ENCODE assay signal across 8 cellular contexts in genomic region chr17:42111901-42112551, GRCh38. TPM values are rescaled to one million over a fixed set of nuclear protein-coding genes. Genes with fewer than 3 reads are reported as not detected.
A peak's percentile ranks its signal among the peaks of the same experiment; 100 is the strongest.
DNase-seq lines count a peak whose midpoint lies in the region; ATAC-seq and TF ChIP-seq lines count a peak whose summit lies in the region.

No MANE protein-coding gene starts in this region.

- DNase-seq in Calu3, result peak; percentile 54
- DNase-seq in HFFc6, result peak; percentile 42
- peak; percentile 45 for DNase-seq in activated CD4-positive, CD25-positive, alpha-beta regulatory T cell treated with anti-CD3 and anti-CD28 coated beads, Interleukin-2, amount 50 U/mL, for 72 hours
- peak; percentile 55 for DNase-seq in fibroblast of peridontal ligament (ENCODE audit: extremely low read depth)
- peak; percentile 28 for DNase-seq in prostate gland (ENCODE audit: low spot score)
- no peak for DNase-seq in nephron progenitor cell
- no peak for DNase-seq in endothelial cell (ENCODE audit: low spot score)

- under 1% methylated on average over 11 of the region's 11 CpGs for WGBS in prostate gland

- CTCF ChIA-PET in Calu3 (lab: Charles Lee), result interaction anchor here (0.6 to 2.7 kb wide), 19 partner anchors 9 to 366 kb away, joined by 3 to 18 read pairs (median 3); partner anchors contain the start of genes DNAJC7, NKIRAS2 and ODAD4

- TSS peak; percentile 75 for BruUV-seq in Calu3 (replicated peaks; lab: Mats Ljungman, UMichigan)

- H3K9me3 Mint-ChIP-seq in Calu3 (ENCODE audit: low read depth, unreplicated experiment) (no peaks in the 10 kb centered on the region), HFFc6 (no peaks in the 10 kb centered on the region), nephron progenitor cell (no peaks in the 10 kb centered on the region), endothelial cell (ENCODE audit: unreplicated experiment) (no peaks in the 10 kb centered on the region)

- H3K4me3 ChIP-seq in prostate gland, result peak overlapping the region; percentile 39 to 57

- intact Hi-C loops in Calu3 (cut with micrococcal nuclease; ENCODE audit: unreplicated experiment), result loop anchor here (10.0 kb wide), 1 partner anchor 293 kb away; no protein-coding TSS in a partner anchor
- intact Hi-C loops in prostate gland (cut with DNase I), result no loop called here

- H3K4me1 Mint-ChIP-seq in Calu3 (ENCODE audit: low read depth, unreplicated experiment) (peaks cover 7% of the 10 kb centered on the region), HFFc6 (ENCODE audit: low read depth) (peaks cover 19% of the 10 kb centered on the region), nephron progenitor cell (peaks cover 45% of the 10 kb centered on the region), endothelial cell (ENCODE audit: unreplicated experiment) (no peaks in the 10 kb centered on the region)

- H3K27me3 ChIP-seq in prostate gland (replicated peaks; ENCODE audit: insufficient read depth), result no peaks in the 10 kb centered on the region

- peak overlapping the region; percentile 88 for H3K27ac Mint-ChIP-seq in Calu3 (ENCODE audit: unreplicated experiment)
- H3K27ac Mint-ChIP-seq in HFFc6, result peak overlapping the region; percentile 94
- no peak overlapping the region for H3K27ac Mint-ChIP-seq in nephron progenitor cell
- H3K27ac Mint-ChIP-seq in endothelial cell (ENCODE audit: unreplicated experiment), result no peak overlapping the region

- TF ChIP-seq POLR2A in prostate gland (IDR thresholded peaks at IDR 0.05), result no peak

- no peaks in the 10 kb centered on the region for H3K9me3 ChIP-seq in prostate gland

- peak overlapping the region; percentile 85 to 95 for H3K27ac ChIP-seq in prostate gland

- H3K27me3 Mint-ChIP-seq in Calu3 (ENCODE audit: unreplicated experiment), result no peaks in the 10 kb centered on the region
- peaks cover 2% of the 10 kb centered on the region; the same call in 1 of the 2 replicates for H3K27me3 Mint-ChIP-seq in HFFc6 (ENCODE audit: insufficient read depth)
- H3K27me3 Mint-ChIP-seq in nephron progenitor cell (ENCODE audit: low read depth, poor library complexity), result peaks cover 18% of the 10 kb centered on the region
- peaks cover 8% of the 10 kb centered on the region for H3K27me3 Mint-ChIP-seq in endothelial cell (ENCODE audit: unreplicated experiment)

- H3K4me3 Mint-ChIP-seq in Calu3 (ENCODE audit: low read depth, unreplicated experiment), result peak overlapping the region; percentile 80
- H3K4me3 Mint-ChIP-seq in HFFc6, result peak overlapping the region; percentile 92
- H3K4me3 Mint-ChIP-seq in nephron progenitor cell, result no peak overlapping the region
- H3K4me3 Mint-ChIP-seq in endothelial cell (ENCODE audit: unreplicated experiment), result no peak overlapping the region

- H3K36me3 Mint-ChIP-seq in Calu3 (ENCODE audit: insufficient read depth, unreplicated experiment), result peaks cover 61% of the 10 kb centered on the region
- peaks cover 7% of the 10 kb centered on the region for H3K36me3 Mint-ChIP-seq in HFFc6 (ENCODE audit: low read depth)
- H3K36me3 Mint-ChIP-seq in nephron progenitor cell (ENCODE audit: low read depth), result peaks cover 11% of the 10 kb centered on the region
- peaks cover 7% of the 10 kb centered on the region for H3K36me3 Mint-ChIP-seq in endothelial cell (ENCODE audit: low read depth, unreplicated experiment)

- H3K4me1 ChIP-seq in prostate gland (replicated peaks), result peaks cover 16% of the 10 kb centered on the region

- no peak for ATAC-seq in GM18858 (IDR thresholded peaks at IDR 0.05; ENCODE audit: unreplicated experiment)

- H3K36me3 ChIP-seq in prostate gland, result no peaks in the 10 kb centered on the region

- TF ChIP-seq CTCF in Calu3 (IDR thresholded peaks at IDR 0.05; ENCODE audit: unreplicated experiment) (no peak), HFFc6 (IDR thresholded peaks at IDR 0.05) (no peak), prostate gland (IDR thresholded peaks at IDR 0.05) (no peak), nephron progenitor cell (IDR thresholded peaks at IDR 0.05) (no peak), endothelial cell (IDR thresholded peaks at IDR 0.05; ENCODE audit: unreplicated experiment) (no peak)

RNA-seq across cellular contexts. Expression of gene DHX58, which starts 0.5 kb away (rescaled TPM):
- total RNA-seq in Calu3 (2022), result 45.6 and 77.5 TPM in 2 replicates
- 1 to 10 TPM; 4.0 to 5.3 (median 4.2) TPM for total RNA-seq in HFFc6 (2021; fragmentation: NEBNext Ultra II Directional; extraction: Animal tissue kit (Norgen Biotek cat#: 25700))
- 10 to 100 TPM; 26.7 to 38.6 TPM for total RNA-seq in prostate gland
- total RNA-seq in endothelial cell (ENCODE audit: unreplicated experiment), result 0.41 TPM

RNA-seq across cellular contexts. Expression of gene KAT2A, which starts 9.1 kb away (rescaled TPM):
- total RNA-seq in Calu3 (2022) (94.7 and 100.0 TPM in 2 replicates), prostate gland (10 to 100 TPM; 32.9 to 90.1 TPM), endothelial cell (ENCODE audit: unreplicated experiment) (22.8 TPM)
- total RNA-seq in HFFc6 (2021; fragmentation: NEBNext Ultra II Directional; extraction: Animal tissue kit (Norgen Biotek cat#: 25700)), result 10 to 100 TPM; 21.5 to 36.2 (median 25.3) TPM

RNA-seq across cellular contexts. Expression of gene HSPB9, which starts 10.6 kb away (rescaled TPM):
- total RNA-seq in Calu3 (2022) (0.54 and 0.69 TPM in 2 replicates), prostate gland (1 to 10 TPM in 1 of 2 donors, under 1 TPM in 1; 0.18 to 1.2 TPM), endothelial cell (ENCODE audit: unreplicated experiment) (not detected)
- total RNA-seq in HFFc6 (2021; fragmentation: NEBNext Ultra II Directional; extraction: Animal tissue kit (Norgen Biotek cat#: 25700)), result not detected

RNA-seq across cellular contexts. Expression of gene ZNF385C, which starts 13.8 kb away (rescaled TPM):
- total RNA-seq in Calu3 (2022) (4.0 and 6.3 TPM in 2 replicates), prostate gland (10 to 100 TPM in 1 of 2 donors, 1 to 10 TPM in 1; 2.3 to 11.8 TPM), endothelial cell (ENCODE audit: unreplicated experiment) (1.3 TPM)
- total RNA-seq in HFFc6 (2021; fragmentation: NEBNext Ultra II Directional; extraction: Animal tissue kit (Norgen Biotek cat#: 25700)), result not detected

RNA-seq across cellular contexts. Expression of gene RAB5C, which starts 42.8 kb away (rescaled TPM):
- total RNA-seq in Calu3 (2022) (284 and 315 TPM in 2 replicates), prostate gland (100 to 1,000 TPM; 124 to 146 TPM), endothelial cell (ENCODE audit: unreplicated experiment) (144 TPM)
- 100 to 1,000 TPM; 184 to 204 (median 193) TPM for total RNA-seq in HFFc6 (2021; fragmentation: NEBNext Ultra II Directional; extraction: Animal tissue kit (Norgen Biotek cat#: 25700))

Comparison
In these comparisons a context has a peak if more than half of its experiments do, and no peak if none do; other contexts are left out.
1. DNase-seq: peak in Calu3 (single experiment), HFFc6 (single experiment), activated CD4-positive, CD25-positive, alpha-beta regulatory T cell treated with anti-CD3 and anti-CD28 coated beads, Interleukin-2, amount 50 U/mL, for 72 hours (single experiment), fibroblast of peridontal ligament (single experiment) and prostate gland (single experiment); none in nephron progenitor cell (single experiment) and endothelial cell (single experiment).
2. H3K27ac Mint-ChIP-seq: peak in Calu3 (single experiment) and HFFc6 (single experiment); none in nephron progenitor cell (single experiment) and endothelial cell (single experiment).
3. H3K4me3 Mint-ChIP-seq: peak in Calu3 (single experiment) and HFFc6 (single experiment); none in nephron progenitor cell (single experiment) and endothelial cell (single experiment).